ENCODE assay signal across 13 cellular contexts in genomic region chr6:49587262-49587661, GRCh38. TPM values are rescaled to one million over a fixed set of nuclear protein-coding genes. Genes with fewer than 3 reads are reported as not detected.
"Had no signal": no experiment of that assay in that cellular context is flagged by ENCODE, and none has a peak within 500 bp of the region (broad histone marks: within the 10 kb centered on the region; RNA-seq: fewer than 3 reads in every experiment).

No MANE protein-coding gene starts in this region.

RNA-seq across cellular contexts. Expression of gene C6orf141, which starts 36.8 kb away (rescaled TPM):
- total RNA-seq: activated B cell treated with CpG ODN at 0.5 μM for 24 hours; activated CD4-positive, alpha-beta T cell treated with anti-CD3 and anti-CD28 coated beads, Interleukin-2, amount 10 ng/mL, durations not matched to agents 24 days and 14 days; activated CD8-positive, alpha-beta memory T cell treated with anti-CD3 and anti-CD28 coated beads for 36 hours; activated CD8-positive, alpha-beta memory T cell treated with anti-CD3 and anti-CD28 coated beads, Interleukin-2, amount 10 ng/mL, durations not matched to agents 7 days and 5 days; T-helper 1 cell treated with Interleukin-12 subunit alpha and Interleukin-12 subunit beta and Interleukin-4 antibody, amounts not matched to agents 30 ng/mL and 1 ng/mL, for 36 hours; T-helper 17 cell had no signal

RNA-seq across cellular contexts. Expression of gene RHAG, which starts 49.4 kb away (rescaled TPM):
- total RNA-seq: activated B cell treated with CpG ODN at 0.5 μM for 24 hours; activated CD4-positive, alpha-beta memory T cell treated with anti-CD3 and anti-CD28 coated beads for 36 hours; activated CD4-positive, alpha-beta memory T cell treated with anti-CD3 and anti-CD28 coated beads, Interleukin-2, amount 10 ng/mL, durations not matched to agents 7 days and 5 days; activated CD4-positive, alpha-beta T cell treated with anti-CD3 and anti-CD28 coated beads for 36 hours; activated CD4-positive, alpha-beta T cell treated with anti-CD3 and anti-CD28 coated beads, Interleukin-2, amount 10 ng/mL, durations not matched to agents 24 days and 14 days; activated CD4-positive, alpha-beta T cell treated with anti-CD3 and anti-CD28 coated beads, Interleukin-2, amount 10 ng/mL, durations not matched to agents 7 days and 5 days; activated CD8-positive, alpha-beta memory T cell treated with anti-CD3 and anti-CD28 coated beads for 36 hours; activated CD8-positive, alpha-beta memory T cell treated with anti-CD3 and anti-CD28 coated beads, Interleukin-2, amount 10 ng/mL, durations not matched to agents 7 days and 5 days; activated CD8-positive, alpha-beta T cell treated with anti-CD3 and anti-CD28 coated beads for 36 hours; activated CD8-positive, alpha-beta T cell treated with anti-CD3 and anti-CD28 coated beads, Interleukin-2, amount 10 ng/mL, durations not matched to agents 7 days and 5 days; T-helper 1 cell treated with Interleukin-12 subunit alpha and Interleukin-12 subunit beta and Interleukin-4 antibody, amounts not matched to agents 30 ng/mL and 1 ng/mL, for 36 hours; T-helper 17 cell; T-helper 2 cell treated with Interferon-gamma antibody and Interleukin-4, amounts not matched to agents 100 ng/mL and 5 ng/mL, for 36 hours had no signal
